10 cellular contexts compared by ENCODE assay signal in genomic region chr2:167862787-167863186, GRCh38.
DNase-seq lines count a peak whose midpoint lies in the region; ATAC-seq and TF ChIP-seq lines count a peak whose summit lies in the region.
"Had no signal": no experiment of that assay in that cellular context is flagged by ENCODE, and none has a peak within 500 bp of the region (broad histone marks: within the 10 kb centered on the region; RNA-seq: fewer than 3 reads in every experiment).

No MANE protein-coding gene starts in this region.

- H2AK5ac ChIP-seq in neuronal stem cell (ENCODE audit: low read depth, low read length) = no peak overlapping the region

- no peak overlapping the region for H3K4ac ChIP-seq in neuronal stem cell (ENCODE audit: low read length)

- H3K14ac ChIP-seq in neuronal stem cell (ENCODE audit: low read length) = no peak overlapping the region

- no peak overlapping the region for H2AFZ ChIP-seq in neuronal stem cell (ENCODE audit: low read length)

- H3K4me2 ChIP-seq in neuronal stem cell (ENCODE audit: insufficient read depth, low read length, poor library complexity, severe bottlenecking) = no peak overlapping the region

- no peak overlapping the region for H3K18ac ChIP-seq in neuronal stem cell (ENCODE audit: low read length)

- H3K9me3 Mint-ChIP-seq in activated naive CD4-positive, alpha-beta T cell treated with anti-CD3 and anti-CD28 coated beads for 36 hours = no peaks in the 10 kb centered on the region
- H3K9me3 Mint-ChIP-seq in stimulated activated effector memory CD8-positive, alpha-beta T cell treated with anti-CD3 and anti-CD28 coated beads, Interleukin-12 subunit alpha, Interleukin-12 subunit beta, amount 100 ng/mL, for 72 hours = no peaks in the 10 kb centered on the region
- H3K9me3 Mint-ChIP-seq: activated naive CD4-positive, alpha-beta T cell treated with anti-CD3 and anti-CD28 coated beads, Interleukin-2, amount 50 U/mL, for 24 hours had no signal

- H3K4me3 Mint-ChIP-seq in activated naive CD4-positive, alpha-beta T cell treated with anti-CD3 and anti-CD28 coated beads for 36 hours = no peak overlapping the region
- H3K4me3 Mint-ChIP-seq in stimulated activated effector memory CD8-positive, alpha-beta T cell treated with anti-CD3 and anti-CD28 coated beads, Interleukin-12 subunit alpha, Interleukin-12 subunit beta, amount 100 ng/mL, for 72 hours = no peak overlapping the region
- H3K4me3 Mint-ChIP-seq: activated naive CD4-positive, alpha-beta T cell treated with anti-CD3 and anti-CD28 coated beads, Interleukin-2, amount 50 U/mL, for 24 hours; B cell had no signal

- H2BK5ac ChIP-seq in neuronal stem cell (ENCODE audit: low read length) = no peak overlapping the region

- H3K27ac Mint-ChIP-seq in activated naive CD4-positive, alpha-beta T cell treated with anti-CD3 and anti-CD28 coated beads for 36 hours = peak overlapping the region; percentile 39
- no peak overlapping the region for H3K27ac Mint-ChIP-seq in stimulated activated effector memory CD8-positive, alpha-beta T cell treated with anti-CD3 and anti-CD28 coated beads, Interleukin-12 subunit alpha, Interleukin-12 subunit beta, amount 100 ng/mL, for 72 hours
- H3K27ac Mint-ChIP-seq: activated naive CD4-positive, alpha-beta T cell treated with anti-CD3 and anti-CD28 coated beads, Interleukin-2, amount 50 U/mL, for 24 hours; B cell had no signal

- H2BK12ac ChIP-seq in neuronal stem cell (ENCODE audit: low read length) = no peak overlapping the region

- peaks cover 5% of the 10 kb centered on the region for H3K4me1 ChIP-seq in SJCRH30
- no peaks in the 10 kb centered on the region for H3K4me1 ChIP-seq in neuronal stem cell (ENCODE audit: control insufficient read depth in 2 of 2, insufficient read depth in 1 of 2, low read depth in 1 of 2, low read length in 2 of 2)

- H3K36me3 Mint-ChIP-seq in activated naive CD4-positive, alpha-beta T cell treated with anti-CD3 and anti-CD28 coated beads for 36 hours (ENCODE audit: low read depth) = no peaks in the 10 kb centered on the region
- no peaks in the 10 kb centered on the region for H3K36me3 Mint-ChIP-seq in stimulated activated effector memory CD8-positive, alpha-beta T cell treated with anti-CD3 and anti-CD28 coated beads, Interleukin-12 subunit alpha, Interleukin-12 subunit beta, amount 100 ng/mL, for 72 hours
- H3K36me3 Mint-ChIP-seq: activated naive CD4-positive, alpha-beta T cell treated with anti-CD3 and anti-CD28 coated beads, Interleukin-2, amount 50 U/mL, for 24 hours had no signal

- peaks cover 8% of the 10 kb centered on the region for H3K27me3 Mint-ChIP-seq in activated naive CD4-positive, alpha-beta T cell treated with anti-CD3 and anti-CD28 coated beads for 36 hours (ENCODE audit: low read depth)

- peaks cover 15% of the 10 kb centered on the region for H3K4me1 Mint-ChIP-seq in activated naive CD4-positive, alpha-beta T cell treated with anti-CD3 and anti-CD28 coated beads for 36 hours (ENCODE audit: low read depth)
- no peaks in the 10 kb centered on the region for H3K4me1 Mint-ChIP-seq in stimulated activated effector memory CD8-positive, alpha-beta T cell treated with anti-CD3 and anti-CD28 coated beads, Interleukin-12 subunit alpha, Interleukin-12 subunit beta, amount 100 ng/mL, for 72 hours
- H3K4me1 Mint-ChIP-seq: activated naive CD4-positive, alpha-beta T cell treated with anti-CD3 and anti-CD28 coated beads, Interleukin-2, amount 50 U/mL, for 24 hours; B cell had no signal

- no peak overlapping the region for H4K91ac ChIP-seq in neuronal stem cell (ENCODE audit: low read depth, low read length, poor library complexity)

- H3K23ac ChIP-seq in neuronal stem cell (ENCODE audit: low read depth, low read length, poor library complexity) = no peak overlapping the region

- CTCF ChIA-PET in activated naive CD4-positive, alpha-beta T cell treated with anti-CD3 and anti-CD28 coated beads for 36 hours (lab: Charles Lee) = no interaction called here

- no peak overlapping the region for H3K4me3 ChIP-seq in SJCRH30
- no peak overlapping the region for H3K4me3 ChIP-seq in neuronal stem cell (ENCODE audit: low read length in 2 of 2)

- H2BK15ac ChIP-seq in neuronal stem cell (ENCODE audit: low read length) = no peak overlapping the region

- H3K9me3 ChIP-seq in SJCRH30 (replicated peaks) (no peaks in the 10 kb centered on the region), neuronal stem cell (replicated peaks in 1 of 2; ENCODE audit: control insufficient read depth in 2 of 2, insufficient read depth in 1 of 2, low read depth in 1 of 2, low read length in 2 of 2) (peaks cover 0 to 3% of the 10 kb centered on the region in 2 donors)

- ATAC-seq in HG03064 (IDR thresholded peaks at IDR 0.05; ENCODE audit: low read depth, unreplicated experiment) (peak; percentile 65), omental fat pad (ENCODE audit: low FRiP score) (no peak)
- peak; percentile 83 for ATAC-seq in stimulated activated effector memory CD8-positive, alpha-beta T cell treated with anti-CD3 and anti-CD28 coated beads, Interleukin-12 subunit alpha, Interleukin-12 subunit beta, amount 100 ng/mL, for 72 hours

- no peak overlapping the region for H4K8ac ChIP-seq in neuronal stem cell (ENCODE audit: low read depth, low read length)

- H3K27me3 ChIP-seq in SJCRH30 (no peaks in the 10 kb centered on the region), neuronal stem cell (ENCODE audit: control insufficient read depth in 3 of 3, insufficient read depth in 3 of 3, low read depth in 1 of 3, low read length in 3 of 3) (no peaks in the 10 kb centered on the region)

- DNase-seq in activated naive CD4-positive, alpha-beta T cell treated with anti-CD3 and anti-CD28 coated beads for 36 hours = peak; percentile 30
- no peak for DNase-seq in activated naive CD4-positive, alpha-beta T cell treated with Interleukin-2 at 50 U/mL for 16 hours
- DNase-seq in SJCRH30 (peak; percentile 23 to 60), GM19238 (ENCODE audit: insufficient read length, low spot score) (no peak), neuronal stem cell (ENCODE audit: low spot score) (no peak), omental fat pad (ENCODE audit: low spot score) (no peak)
- no peak for DNase-seq in stimulated activated effector memory CD8-positive, alpha-beta T cell treated with anti-CD3 and anti-CD28 coated beads, Interleukin-12 subunit alpha, Interleukin-12 subunit beta, amount 100 ng/mL, for 72 hours (ENCODE audit: low spot score in 2 of 2)

- intact Hi-C loops in activated naive CD4-positive, alpha-beta T cell treated with anti-CD3 and anti-CD28 coated beads for 36 hours (cut with micrococcal nuclease) = loop anchor here (2.0 to 5.0 kb wide), 3 partner anchors 140 to 630 kb away; no protein-coding TSS in a partner anchor

- no CpG with 5 or more reads among the region's 3 CpGs for WGBS in neuronal stem cell (ENCODE audit: extremely low coverage in 2 of 2, insufficient read length in 2 of 2, insufficient replicate concordance in 1 of 2), 2 donors

- no peaks in the 10 kb centered on the region for H3K79me1 ChIP-seq in neuronal stem cell (ENCODE audit: low read depth, low read length)

- TF ChIP-seq CTCF in omental fat pad (IDR thresholded peaks at IDR 0.05) = no peak

- H2BK120ac ChIP-seq in neuronal stem cell (ENCODE audit: low read depth, low read length) = no peak overlapping the region

- H3K27ac ChIP-seq in SJCRH30 = peak overlapping the region; percentile 10; the same call in 1 of the 2 replicates
- H3K27ac ChIP-seq in neuronal stem cell (replicated peaks; ENCODE audit: low read length) = no peak overlapping the region

- no peak overlapping the region for H3K9ac ChIP-seq in neuronal stem cell (ENCODE audit: low read depth, low read length, poor library complexity)

- H3K36me3 ChIP-seq in SJCRH30 (no peaks in the 10 kb centered on the region), neuronal stem cell (replicated peaks in 1 of 2; ENCODE audit: control insufficient read depth in 2 of 2, insufficient read depth in 2 of 2, low read length in 2 of 2) (peaks cover 0 to 2% of the 10 kb centered on the region in 2 donors)

Comparison
In these comparisons a context has a peak if more than half of its experiments do, and no peak if none do; other contexts are left out.
1. DNase-seq: peak in activated naive CD4-positive, alpha-beta T cell treated with anti-CD3 and anti-CD28 coated beads for 36 hours (single experiment) and SJCRH30 (2 of 2); none in activated naive CD4-positive, alpha-beta T cell treated with Interleukin-2 at 50 U/mL for 16 hours (single experiment), stimulated activated effector memory CD8-positive, alpha-beta T cell treated with anti-CD3 and anti-CD28 coated beads, Interleukin-12 subunit alpha, Interleukin-12 subunit beta, amount 100 ng/mL, for 72 hours (0 of 2), GM19238 (single experiment), neuronal stem cell (single experiment) and omental fat pad (single experiment).